Comparison of ENCODE assay signal across 15 cellular contexts in genomic region chr1:205256956-205257615, GRCh38.
"Had no signal": no experiment of that assay in that cellular context is flagged by ENCODE, and none has a peak within 500 bp of the region (broad histone marks: within the 10 kb centered on the region; RNA-seq: fewer than 3 reads in every experiment).

No MANE protein-coding gene starts in this region.

- DNase-seq: activated CD4-positive, alpha-beta T cell treated with anti-CD3 and anti-CD28 coated beads for 48 hours; activated CD8-positive, alpha-beta memory T cell treated with anti-CD3 and anti-CD28 coated beads, Interleukin-2, amount 50 U/mL, for 48 hours; activated CD8-positive, alpha-beta T cell treated with anti-CD3 and anti-CD28 coated beads, Interleukin-2, amount 10 ng/mL, durations not matched to agents 7 days and 5 days; activated naive CD4-positive, alpha-beta T cell treated with anti-CD3 and anti-CD28 coated beads, Interleukin-2, amount 10 ng/mL, durations not matched to agents 7 days and 5 days; central memory CD4-positive, alpha-beta T cell; immature natural killer cell; left cardiac atrium; lower lobe of right lung; midbrain; T1000; transverse colon had no signal

- H3K4me2 ChIP-seq: smooth muscle cell had no signal

- H3K27ac ChIP-seq: esophagus muscularis mucosa, lower lobe of right lung, neutrophil, transverse colon, VCaP had no signal

- H3K4me3 ChIP-seq: esophagus muscularis mucosa, lower lobe of right lung, smooth muscle cell, transverse colon had no signal

- H3K36me3 ChIP-seq: esophagus muscularis mucosa, lower lobe of right lung, neutrophil, transverse colon had no signal

- H3K27me3 ChIP-seq: esophagus muscularis mucosa, transverse colon had no signal

- H3K9me3 ChIP-seq: esophagus muscularis mucosa, lower lobe of right lung, neutrophil, transverse colon had no signal
